Comparison of ENCODE assay signal across 22 cellular contexts in genomic region chr2:215498411-215498810, GRCh38.
A peak's percentile ranks its signal among the peaks of the same experiment; 100 is the strongest.
DNase-seq lines count a peak whose midpoint lies in the region; ATAC-seq, FAIRE-seq and TF ChIP-seq lines count a peak whose summit lies in the region.
"Had no signal": no experiment of that assay in that cellular context is flagged by ENCODE, and none has a peak within 500 bp of the region (broad histone marks: within the 10 kb centered on the region; RNA-seq: fewer than 3 reads in every experiment).

No MANE protein-coding gene starts in this region.

- no peaks in the 10 kb centered on the region for H3K4me1 ChIP-seq in H1 (replicated peaks in 1 of 4; ENCODE audit: control insufficient read depth in 3 of 4, insufficient read depth in 4 of 4, low read length in 3 of 4)
- H3K4me1 ChIP-seq in trophoblast cell (ENCODE audit: control insufficient read depth in 1 of 2, insufficient read depth in 2 of 2, low read length in 2 of 2): no peaks in the 10 kb centered on the region
- H3K4me1 ChIP-seq: right atrium auricular region had no signal

- no peak overlapping the region for H4K12ac ChIP-seq in trophoblast cell (ENCODE audit: low read depth, low read length)

- H3K79me1 ChIP-seq in H1 (ENCODE audit: low read depth, low read length) (no peaks in the 10 kb centered on the region), trophoblast cell (ENCODE audit: low read length) (no peaks in the 10 kb centered on the region)

- no peak overlapping the region for H3K56ac ChIP-seq in H1 (replicated peaks; ENCODE audit: insufficient read length, low read depth, low read length)

- H3K23ac ChIP-seq in H1 (ENCODE audit: insufficient read length): no peak overlapping the region
- no peak overlapping the region for H3K23ac ChIP-seq in trophoblast cell (ENCODE audit: low read length)

- POLR2A ChIA-PET in H1 (lab: Charles Lee; ENCODE audit: partially characterized antibody): interaction anchor here (0.6 to 0.7 kb wide), 2 partner anchors 293 to 430 kb away, joined by 3 read pairs; no protein-coding TSS in a partner anchor

- H3K4me2 ChIP-seq in H1 (ENCODE audit: insufficient read depth in 1 of 2, low read depth in 2 of 2, low read length in 2 of 2) (no peak overlapping the region), trophoblast cell (ENCODE audit: low read length) (no peak overlapping the region)

- no peaks in the 10 kb centered on the region for H3K9me3 ChIP-seq in H1 (ENCODE audit: insufficient read depth in 2 of 2, low read depth in 1 of 2, low read length in 1 of 2)
- H3K9me3 ChIP-seq in trophoblast cell (ENCODE audit: insufficient read depth, low read depth, low read length): no peaks in the 10 kb centered on the region
- H3K9me3 ChIP-seq: right atrium auricular region had no signal

- H3K18ac ChIP-seq in H1 (ENCODE audit: extremely low read depth, low read length) (no peak overlapping the region), trophoblast cell (ENCODE audit: low read length) (no peak overlapping the region)

- TF ChIP-seq CTCF in H1 (IDR thresholded peaks at IDR 0.05; ENCODE audit: control extremely low read depth in 1 of 3, insufficient read depth in 1 of 3, low read depth in 1 of 3, low read length in 3 of 3): no peak
- no peak for TF ChIP-seq CTCF in GM10266 (IDR thresholded peaks at IDR 0.05; ENCODE audit: control insufficient read depth, insufficient read depth, low read depth, missing control alignments)

- TF ChIP-seq EP300 in H1 (IDR thresholded peaks at IDR 0.05; ENCODE audit: borderline replicate concordance in 1 of 2, low read depth in 2 of 2, low read length in 2 of 2): no peak

- H4K8ac ChIP-seq in H1 (ENCODE audit: extremely low read depth, insufficient read depth, low read length): no peak overlapping the region
- no peak overlapping the region for H4K8ac ChIP-seq in trophoblast cell (ENCODE audit: low read depth, low read length)

- WGBS in H1 (ENCODE audit: extremely low coverage in 1 of 2, insufficient coverage in 1 of 2, insufficient read length in 1 of 2, insufficient replicate concordance in 2 of 2, low coverage in 1 of 2, low lambda C conversion rate in 2 of 2, missing lambda C conversion rate in 1 of 2), 2 experiments: 91% methylated on average over 8 of the region's 8 CpGs; no CpG with 5 or more reads in 1 of the 2 experiments
- no CpG with 5 or more reads among the region's 8 CpGs for WGBS in trophoblast cell (ENCODE audit: extremely low coverage, insufficient coverage, insufficient read length)

- no peak overlapping the region for H2BK12ac ChIP-seq in H1 (ENCODE audit: low read depth, low read length)
- no peak overlapping the region for H2BK12ac ChIP-seq in trophoblast cell (ENCODE audit: low read length)

- H3K4me3 ChIP-seq in H1 (ENCODE audit: extremely low read depth in 1 of 4, insufficient read depth in 2 of 4, low read depth in 3 of 4, low read length in 4 of 4): no peak overlapping the region
- no peak overlapping the region for H3K4me3 ChIP-seq in trophoblast cell (ENCODE audit: low read depth, low read length)
- H3K4me3 ChIP-seq: right atrium auricular region had no signal

- no peaks in the 10 kb centered on the region for H3K23me2 ChIP-seq in H1 (ENCODE audit: low read depth, low read length)

- H3K36me3 ChIP-seq in H1 (ENCODE audit: control insufficient read depth in 2 of 4, insufficient read depth in 4 of 4, low read length in 3 of 4) (no peaks in the 10 kb centered on the region), trophoblast cell (ENCODE audit: control insufficient read depth in 1 of 2, insufficient read depth in 2 of 2, low read length in 2 of 2) (no peaks in the 10 kb centered on the region)
- H3K36me3 ChIP-seq: right atrium auricular region had no signal

- H3K9ac ChIP-seq in H1 (replicated peaks in 1 of 4; ENCODE audit: extremely low read depth in 1 of 4, low read depth in 3 of 4, low read length in 3 of 4): no peak overlapping the region
- no peak overlapping the region for H3K9ac ChIP-seq in trophoblast cell (ENCODE audit: low read length)

- no peak overlapping the region for H3K14ac ChIP-seq in H1 (ENCODE audit: insufficient read length)
- no peak overlapping the region for H3K14ac ChIP-seq in trophoblast cell (ENCODE audit: low read length)

- H2BK5ac ChIP-seq in H1 (ENCODE audit: low read depth, low read length) (no peak overlapping the region), trophoblast cell (ENCODE audit: low read depth, low read length, poor library complexity) (no peak overlapping the region)

- no peak overlapping the region for H2AK5ac ChIP-seq in H1 (ENCODE audit: low read depth, low read length)
- no peak overlapping the region for H2AK5ac ChIP-seq in trophoblast cell (ENCODE audit: low read length)

- no peak overlapping the region for H4K91ac ChIP-seq in H1 (replicated peaks; ENCODE audit: insufficient read length, low read length)
- no peak overlapping the region for H4K91ac ChIP-seq in trophoblast cell (ENCODE audit: low read depth, low read length)

- no peaks in the 10 kb centered on the region for H4K20me1 ChIP-seq in H1 (replicated peaks in 1 of 2; ENCODE audit: control insufficient read depth in 1 of 2, insufficient read depth in 2 of 2, low read length in 2 of 2)

- ATAC-seq in GM18907 (IDR thresholded peaks at IDR 0.05; ENCODE audit: unreplicated experiment): no peak
- ATAC-seq: SK-N-SH treated with all-trans-retinoic acid at 6 μM for 48 hours had no signal

- H3K27me3 ChIP-seq in H1 (replicated peaks in 1 of 4; ENCODE audit: control insufficient read depth in 3 of 4, extremely low read depth in 1 of 4, insufficient read depth in 3 of 4, low read length in 3 of 4): no peaks in the 10 kb centered on the region
- H3K27me3 ChIP-seq in trophoblast cell (ENCODE audit: insufficient read depth, low read length): no peaks in the 10 kb centered on the region
- H3K27me3 ChIP-seq: right atrium auricular region had no signal

- no peak for FAIRE-seq in H1 (lab: Jason Lieb, UNC)
- FAIRE-seq: endothelial cell of umbilical vein, G401.6, H54, HTR-8/SVneo had no signal

- H2BK120ac ChIP-seq in H1 (replicated peaks; ENCODE audit: low read depth, low read length) (no peak overlapping the region), trophoblast cell (ENCODE audit: insufficient read depth, low read length, poor library complexity) (no peak overlapping the region)

- H2BK15ac ChIP-seq in H1 (ENCODE audit: low read length): no peak overlapping the region

- H3K79me2 ChIP-seq in H1 (ENCODE audit: control insufficient read depth in 1 of 2, insufficient read depth in 2 of 2, low read length in 2 of 2) (no peaks in the 10 kb centered on the region), trophoblast cell (ENCODE audit: control insufficient read depth, insufficient read depth, low read length, poor library complexity) (no peaks in the 10 kb centered on the region)

- H2BK20ac ChIP-seq in H1 (ENCODE audit: low read length): no peak overlapping the region

- TF ChIP-seq POLR2A in H1 (IDR thresholded peaks at IDR 0.05; ENCODE audit: control extremely low read depth in 1 of 2, low read depth in 2 of 2, low read length in 2 of 2): no peak

- H3K4ac ChIP-seq in H1 (replicated peaks; ENCODE audit: insufficient read length, low read depth, low read length) (no peak overlapping the region), trophoblast cell (ENCODE audit: low read depth, low read length) (no peak overlapping the region)

- H2AFZ ChIP-seq in H1 (ENCODE audit: low read length) (peak overlapping the region; percentile 42; the same call in 1 of the 2 replicates), trophoblast cell (ENCODE audit: insufficient read depth, low read length, poor library complexity) (no peak overlapping the region)

- no peak overlapping the region for H4K5ac ChIP-seq in H1 (ENCODE audit: insufficient read length, low read depth, low read length)

- TF ChIP-seq RAD21 in H1 (IDR thresholded peaks at IDR 0.05 in 1 of 2, conservative IDR thresholded peaks at IDR 0.05 in 1 of 2; ENCODE audit: low read depth in 2 of 2, low read length in 2 of 2): no peak

- CTCF ChIA-PET in H1 (lab: Charles Lee; ENCODE audit: partially characterized antibody): no interaction called here

- DNase-seq in EH (ENCODE audit: low read depth) (peak; percentile 16), SK-N-DZ (ENCODE audit: low spot score) (peak; percentile 22), H1 (ENCODE audit: low read depth in 1 of 2, low spot score in 2 of 2) (no peak), trophoblast cell (peak; percentile 53 to 75), GM10266 (ENCODE audit: extremely low spot score) (no peak)
- DNase-seq in central memory CD4-positive, alpha-beta T cell: no peak
- no peak for DNase-seq in stimulated activated CD4-positive, alpha-beta T cell treated with anti-CD3 and anti-CD28 coated beads, Interleukin-12 subunit alpha, Interleukin-12 subunit beta, amount 100 ng/mL, for 4 hours
- DNase-seq: activated CD4-positive, alpha-beta T cell treated with anti-CD3 and anti-CD28 coated beads, Interleukin-2, amount 50 U/mL, for 1 hour; activated naive CD8-positive, alpha-beta T cell treated with anti-CD3 and anti-CD28 coated beads for 36 hours; activated T-cell treated with anti-CD3 and anti-CD28 coated beads for 4 hours; Calu3; cerebellar nuclear complex; NCI-H2029 treated with DMSO at 0.1 percent for 48 hours; NCI-H526 treated with DMSO at 0.1 percent for 48 hours; nephron progenitor cell had no signal

- H3K27ac ChIP-seq in H1 (ENCODE audit: low read depth, low read length) (no peak overlapping the region), trophoblast cell (ENCODE audit: low read depth, low read length) (no peak overlapping the region)
- H3K27ac ChIP-seq: right atrium auricular region had no signal

TF ChIP-seq in H1, 55 proteins besides CTCF, POLR2A, EP300 and RAD21 (continues in another document):
- TF ChIP-seq GTF2F1 (IDR thresholded peaks at IDR 0.05; ENCODE audit: borderline replicate concordance, low read depth, low read length) (no peak), SUZ12 (IDR thresholded peaks at IDR 0.05; ENCODE audit: low read length) (no peak), SIN3A (conservative IDR thresholded peaks at IDR 0.05 in 1 of 2, IDR thresholded peaks at IDR 0.05 in 1 of 2; ENCODE audit: low read depth in 1 of 2, low read length in 2 of 2) (no peak), TEAD4 (IDR thresholded peaks at IDR 0.05; ENCODE audit: low read depth, low read length) (no peak), E2F6 (IDR thresholded peaks at IDR 0.05) (no peak), HDAC6 (IDR thresholded peaks at IDR 0.05; ENCODE audit: low read depth, low read length) (no peak), CHD2 (IDR thresholded peaks at IDR 0.05; ENCODE audit: low read length) (no peak), CBX5 (IDR thresholded peaks at IDR 0.05; ENCODE audit: low read depth, low read length) (no peak), SRF (IDR thresholded peaks at IDR 0.05; ENCODE audit: low read depth, low read length) (no peak), YY1 (IDR thresholded peaks at IDR 0.05; ENCODE audit: low read depth, low read length) (no peak), TAF7 (optimal IDR thresholded peaks at IDR 0.05; ENCODE audit: borderline replicate concordance, low read depth, low read length) (no peak)

Comparison
In these comparisons a context has a peak if more than half of its experiments do, and no peak if none do; other contexts are left out.
1. DNase-seq: peak in EH (single experiment), SK-N-DZ (single experiment) and trophoblast cell (2 of 2); none in H1 (0 of 2), central memory CD4-positive, alpha-beta T cell (single experiment), GM10266 (single experiment) and stimulated activated CD4-positive, alpha-beta T cell treated with anti-CD3 and anti-CD28 coated beads, Interleukin-12 subunit alpha, Interleukin-12 subunit beta, amount 100 ng/mL, for 4 hours (single experiment).